18 cellular contexts compared by ENCODE assay signal in genomic region chr5:121366515-121366914, GRCh38.
DNase-seq lines count a peak whose midpoint lies in the region; ATAC-seq, FAIRE-seq and TF ChIP-seq lines count a peak whose summit lies in the region.
"Had no signal": no experiment of that assay in that cellular context is flagged by ENCODE, and none has a peak within 500 bp of the region (broad histone marks: within the 10 kb centered on the region; RNA-seq: fewer than 3 reads in every experiment).

No MANE protein-coding gene starts in this region.

- H3K9me3 ChIP-seq in adipocyte (ENCODE audit: control insufficient read depth, low read length), result no peaks in the 10 kb centered on the region
- no peaks in the 10 kb centered on the region for H3K9me3 ChIP-seq in neuronal stem cell (replicated peaks in 1 of 2; ENCODE audit: control insufficient read depth in 2 of 2, insufficient read depth in 1 of 2, low read depth in 1 of 2, low read length in 2 of 2)
- H3K9me3 ChIP-seq: thoracic aorta had no signal

- H3K4me3 ChIP-seq in ACC112 (ENCODE audit: low read depth, low read length) (no peak overlapping the region), adipocyte (ENCODE audit: low read length) (no peak overlapping the region), fibroblast of the aortic adventitia (ENCODE audit: low read depth, low read length) (no peak overlapping the region), neuronal stem cell (ENCODE audit: low read length in 2 of 2) (no peak overlapping the region)
- H3K4me3 ChIP-seq: PC-9, thoracic aorta had no signal

- TF ChIP-seq POLR2A in H54 (IDR thresholded peaks at IDR 0.05; ENCODE audit: low read depth, low read length), result no peak

- WGBS in neuronal stem cell (ENCODE audit: extremely low coverage in 2 of 2, insufficient read length in 2 of 2, insufficient replicate concordance in 1 of 2), 2 donors, result no CpG with 5 or more reads among the region's 3 CpGs

- H2AK5ac ChIP-seq in neuronal stem cell (ENCODE audit: low read depth, low read length), result no peak overlapping the region

- no peak overlapping the region for H2BK120ac ChIP-seq in neuronal stem cell (ENCODE audit: low read depth, low read length)

- no peaks in the 10 kb centered on the region for H3K36me3 ChIP-seq in ACC112 (ENCODE audit: insufficient read depth, low read length)
- H3K36me3 ChIP-seq in adipocyte (ENCODE audit: control insufficient read depth, insufficient read depth, low read length, severe bottlenecking), result no peaks in the 10 kb centered on the region
- no peaks in the 10 kb centered on the region for H3K36me3 ChIP-seq in neuronal stem cell (replicated peaks in 1 of 2; ENCODE audit: control insufficient read depth in 2 of 2, insufficient read depth in 2 of 2, low read length in 2 of 2)
- H3K36me3 ChIP-seq: thoracic aorta had no signal

- no peak overlapping the region for H4K91ac ChIP-seq in neuronal stem cell (ENCODE audit: low read depth, low read length, poor library complexity)

- H3K79me1 ChIP-seq in neuronal stem cell (ENCODE audit: low read depth, low read length), result no peaks in the 10 kb centered on the region

- no peak overlapping the region for H3K4ac ChIP-seq in neuronal stem cell (ENCODE audit: low read length)

- no peak overlapping the region for H4K8ac ChIP-seq in neuronal stem cell (ENCODE audit: low read depth, low read length)

- H3K27ac ChIP-seq in ACC112 (ENCODE audit: low read depth, low read length) (peak overlapping the region; percentile 38; the same call in 1 of the 2 replicates), neuronal stem cell (replicated peaks; ENCODE audit: low read length) (no peak overlapping the region)
- H3K27ac ChIP-seq: PC-9, thoracic aorta had no signal

- DNase-seq in H54 (ENCODE audit: insufficient read length, low spot score) (peak; percentile 5), adipocyte (ENCODE audit: low read depth) (peak; percentile 81), fibroblast of the aortic adventitia (ENCODE audit: low read depth) (peak; percentile 10), immature natural killer cell (no peak), NCI-H526 (lab: John Stamatoyannopoulos, UW) (no peak), neuronal stem cell (ENCODE audit: low spot score) (no peak)
- DNase-seq: activated CD4-positive, CD25-positive, alpha-beta regulatory T cell treated with anti-CD3 and anti-CD28 coated beads, Interleukin-2, amount 50 U/mL, for 72 hours; activated T-cell treated with anti-CD3 and anti-CD28 coated beads for 4 hours; cortex of kidney; NCI-H1417; NCI-H446 treated with DMSO at 0.1 percent for 48 hours had no signal

- H3K14ac ChIP-seq in neuronal stem cell (ENCODE audit: low read length), result no peak overlapping the region

- H3K27me3 Mint-ChIP-seq in immature natural killer cell (ENCODE audit: low read depth in 3 of 3), result no peaks in the 10 kb centered on the region
- H3K27me3 Mint-ChIP-seq: activated naive CD8-positive, alpha-beta T cell; B cell had no signal

- H2AFZ ChIP-seq in ACC112 (ENCODE audit: low read length, unreplicated experiment) (peak overlapping the region; percentile 43), neuronal stem cell (ENCODE audit: low read length) (no peak overlapping the region)
- H2AFZ ChIP-seq: PC-9 had no signal

- no peak overlapping the region for H3K23ac ChIP-seq in neuronal stem cell (ENCODE audit: low read depth, low read length, poor library complexity)

- ATAC-seq in HG02610 (IDR thresholded peaks at IDR 0.05; ENCODE audit: unreplicated experiment), result no peak

- no peaks in the 10 kb centered on the region for H3K79me2 ChIP-seq in ACC112 (ENCODE audit: control insufficient read depth, insufficient read depth, low read length, unreplicated experiment)

- no peak overlapping the region for H3K4me2 ChIP-seq in neuronal stem cell (ENCODE audit: insufficient read depth, low read length, poor library complexity, severe bottlenecking)
- H3K4me2 ChIP-seq: PC-9 had no signal

- no peak overlapping the region for H2BK12ac ChIP-seq in neuronal stem cell (ENCODE audit: low read length)

- H3K4me1 ChIP-seq in ACC112 (ENCODE audit: control insufficient read depth, insufficient read depth, low read length, unreplicated experiment) (peaks cover 15% of the 10 kb centered on the region), adipocyte (ENCODE audit: control insufficient read depth, insufficient read depth, low read length) (no peaks in the 10 kb centered on the region), neuronal stem cell (ENCODE audit: control insufficient read depth in 2 of 2, insufficient read depth in 1 of 2, low read depth in 1 of 2, low read length in 2 of 2) (no peaks in the 10 kb centered on the region)

- H3K9ac ChIP-seq in adipocyte (ENCODE audit: low read length), result no peak overlapping the region
- H3K9ac ChIP-seq in neuronal stem cell (ENCODE audit: low read depth, low read length, poor library complexity), result no peak overlapping the region

- H3K27ac Mint-ChIP-seq in immature natural killer cell, result no peak overlapping the region
- H3K27ac Mint-ChIP-seq: activated naive CD8-positive, alpha-beta T cell; B cell had no signal

- FAIRE-seq in H54 (lab: Jason Lieb, UNC), result peak; percentile 95
- FAIRE-seq: GM12892 had no signal

- H3K27me3 ChIP-seq in ACC112 (ENCODE audit: insufficient read depth, low read length) (no peaks in the 10 kb centered on the region), adipocyte (replicated peaks; ENCODE audit: control insufficient read depth, insufficient read depth, low read length) (no peaks in the 10 kb centered on the region), neuronal stem cell (ENCODE audit: control insufficient read depth in 3 of 3, insufficient read depth in 3 of 3, low read depth in 1 of 3, low read length in 3 of 3) (no peaks in the 10 kb centered on the region)

- no peak overlapping the region for H3K4me3 Mint-ChIP-seq in immature natural killer cell
- H3K4me3 Mint-ChIP-seq: activated naive CD8-positive, alpha-beta T cell; B cell had no signal

- no peaks in the 10 kb centered on the region for H3K36me3 Mint-ChIP-seq in immature natural killer cell
- H3K36me3 Mint-ChIP-seq: activated naive CD8-positive, alpha-beta T cell had no signal

- peaks cover 2 to 32% (median 11%) of the 10 kb centered on the region in 6 donors for H3K9me3 Mint-ChIP-seq in immature natural killer cell

- no peaks in the 10 kb centered on the region for H3K4me1 Mint-ChIP-seq in immature natural killer cell
- H3K4me1 Mint-ChIP-seq: B cell had no signal

- no peak for TF ChIP-seq CTCF in fibroblast of the aortic adventitia (IDR thresholded peaks at IDR 0.05; ENCODE audit: insufficient read depth, low read length)

- no peak overlapping the region for H3K18ac ChIP-seq in neuronal stem cell (ENCODE audit: low read length)

- no peak overlapping the region for H2BK5ac ChIP-seq in neuronal stem cell (ENCODE audit: low read length)

- no peak overlapping the region for H2BK15ac ChIP-seq in neuronal stem cell (ENCODE audit: low read length)

Comparison
In these comparisons a context has a peak if more than half of its experiments do, and no peak if none do; other contexts are left out.
1. DNase-seq: peak in H54 (single experiment), adipocyte (single experiment) and fibroblast of the aortic adventitia (single experiment); none in immature natural killer cell (0 of 3), NCI-H526 (0 of 2) and neuronal stem cell (single experiment).